ENCODE assay signal across 15 cellular contexts in the genomic region with DNA sequence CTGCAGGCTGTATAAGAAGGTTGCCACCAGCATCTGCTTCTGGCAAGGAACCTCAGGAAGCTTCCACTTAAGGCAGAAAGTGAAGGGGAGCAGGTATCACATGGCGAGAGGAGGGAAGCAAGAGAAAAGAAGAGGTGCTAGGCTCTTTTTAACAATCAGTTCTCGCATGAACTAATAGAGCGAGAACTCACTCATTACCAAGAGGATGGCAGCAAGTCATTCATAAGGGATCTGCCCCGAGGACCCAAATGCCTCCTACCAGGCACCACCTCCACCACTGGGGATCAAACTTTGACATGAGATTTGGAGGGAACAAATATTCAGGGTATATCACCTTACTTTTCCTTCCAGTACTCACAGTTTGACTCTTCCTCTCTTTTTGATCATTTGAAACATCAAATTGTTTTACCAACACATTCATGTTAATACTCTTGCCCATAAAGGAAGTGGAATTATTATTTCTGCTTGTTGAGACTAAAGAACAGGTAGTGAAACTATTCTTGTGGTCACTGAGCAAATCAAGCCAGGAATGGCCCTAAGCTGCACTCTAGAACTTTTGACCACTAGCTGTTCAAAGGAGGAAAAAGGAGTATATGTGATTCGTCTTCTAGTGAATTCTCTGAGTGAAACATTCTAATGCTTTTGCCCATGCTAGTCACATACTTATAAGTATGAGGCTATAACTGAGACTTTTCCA. TPM values are rescaled to one million over a fixed set of nuclear protein-coding genes. Genes with fewer than 3 reads are reported as not detected.
DNase-seq lines count a peak whose midpoint lies in the region; ATAC-seq and TF ChIP-seq lines count a peak whose summit lies in the region.
"Had no signal": no experiment of that assay in that cellular context is flagged by ENCODE, and none has a peak within 500 bp of the region (broad histone marks: within the 10 kb centered on the region; RNA-seq: fewer than 3 reads in every experiment).

No MANE protein-coding gene starts in this region.

- no peak overlapping the region for H3K4me2 ChIP-seq in mesenchymal stem cell (ENCODE audit: low read length, poor library complexity, severe bottlenecking)
- H3K4me2 ChIP-seq: neural progenitor cell had no signal

- no peak overlapping the region for H2BK15ac ChIP-seq in mesenchymal stem cell (ENCODE audit: low read depth, poor library complexity, severe bottlenecking)

- no peak overlapping the region for H3K23ac ChIP-seq in mesenchymal stem cell (ENCODE audit: low read length in 2 of 2)

- no peak overlapping the region for H3K9ac ChIP-seq in mesenchymal stem cell (ENCODE audit: low read length)
- H3K9ac ChIP-seq: neural progenitor cell had no signal

- H3K14ac ChIP-seq in mesenchymal stem cell (ENCODE audit: low read length in 2 of 2) = no peak overlapping the region

- no peaks in the 10 kb centered on the region for H3K4me1 ChIP-seq in mesenchymal stem cell (ENCODE audit: control insufficient read depth, insufficient read depth, low read depth, low read length)
- H3K4me1 ChIP-seq: neural progenitor cell had no signal

- H3K4ac ChIP-seq in mesenchymal stem cell (ENCODE audit: low read depth in 1 of 2, low read length in 2 of 2) = no peak overlapping the region

- H3K27me3 ChIP-seq in mesenchymal stem cell (ENCODE audit: control insufficient read depth in 1 of 2, insufficient read depth in 1 of 2, low read length in 2 of 2) = no peaks in the 10 kb centered on the region
- H3K27me3 ChIP-seq: neural progenitor cell had no signal

- H2BK120ac ChIP-seq in mesenchymal stem cell (ENCODE audit: low read depth, low read length) = no peak overlapping the region

- H2BK12ac ChIP-seq in mesenchymal stem cell (ENCODE audit: low read length in 2 of 2) = no peak overlapping the region

- no peaks in the 10 kb centered on the region for H3K36me3 ChIP-seq in mesenchymal stem cell (ENCODE audit: control insufficient read depth in 1 of 2, insufficient read depth in 2 of 2, low read depth in 1 of 2, low read length in 2 of 2)
- H3K36me3 ChIP-seq: neural progenitor cell had no signal

- TF ChIP-seq CTCF in GM13976 (IDR thresholded peaks at IDR 0.05; ENCODE audit: borderline replicate concordance, control extremely low read depth, extremely low read depth, insufficient read depth, missing control alignments) = no peak

- no peak overlapping the region for H2AFZ ChIP-seq in mesenchymal stem cell (ENCODE audit: low read depth, low read length)
- H2AFZ ChIP-seq: neural progenitor cell had no signal

- no peak for TF ChIP-seq POLR2A in erythroblast (IDR thresholded peaks at IDR 0.05; ENCODE audit: low read length)

- DNase-seq in Ammon's horn (ENCODE audit: low spot score) (peak; percentile 18), mesenchymal stem cell (no peak), erythroblast (lab: John Stamatoyannopoulos, UW) (no peak), GM13976 (ENCODE audit: low spot score) (no peak)
- DNase-seq in activated CD8-positive, alpha-beta memory T cell treated with anti-CD3 and anti-CD28 coated beads, Interleukin-2, amount 50 U/mL, for 48 hours = no peak
- DNase-seq: 8988T; activated T-cell treated with anti-CD3 and anti-CD28 coated beads, Interleukin-2, amount 50 U/mL, for 24 hours; DMS53; immature natural killer cell; NCI-H82 had no signal

- no peak overlapping the region for H3K18ac ChIP-seq in mesenchymal stem cell (ENCODE audit: low read depth in 1 of 2, low read length in 2 of 2)

- no peaks in the 10 kb centered on the region for H3K79me1 ChIP-seq in mesenchymal stem cell (replicated peaks; ENCODE audit: low read length, poor library complexity, severe bottlenecking)

- no peaks in the 10 kb centered on the region for H3K9me3 ChIP-seq in mesenchymal stem cell (ENCODE audit: control insufficient read depth, low read length)

- in situ Hi-C loops in GM13976 (cut with MboI; ENCODE audit: low sequenced_read_pairs, unreplicated experiment) = no loop called here

- 91% methylated on average over 4 of the region's 5 CpGs for WGBS in mesenchymal stem cell

- no peak overlapping the region for H4K91ac ChIP-seq in mesenchymal stem cell (ENCODE audit: low read length)

- H3K4me3 ChIP-seq in mesenchymal stem cell (ENCODE audit: insufficient read depth in 1 of 2, low read depth in 1 of 2, low read length in 2 of 2) = no peak overlapping the region
- H3K4me3 ChIP-seq: neural progenitor cell had no signal

- H3K27ac ChIP-seq in mesenchymal stem cell (ENCODE audit: low read length, poor library complexity, severe bottlenecking) = no peak overlapping the region
- H3K27ac ChIP-seq: neural progenitor cell had no signal

- no peak overlapping the region for H2AK5ac ChIP-seq in mesenchymal stem cell (ENCODE audit: low read length, severe bottlenecking)

- H2BK5ac ChIP-seq in mesenchymal stem cell (ENCODE audit: low read depth, low read length, poor library complexity, severe bottlenecking) = no peak overlapping the region

- no peak overlapping the region for H4K8ac ChIP-seq in mesenchymal stem cell (ENCODE audit: low read length)

- ATAC-seq in GM19351 (IDR thresholded peaks at IDR 0.05; ENCODE audit: unreplicated experiment) (peak; percentile 98), HG02852 (IDR thresholded peaks at IDR 0.05; ENCODE audit: unreplicated experiment) (peak; percentile 97), HG03571 (IDR thresholded peaks at IDR 0.05; ENCODE audit: unreplicated experiment) (peak; percentile 90)
- ATAC-seq: esophagus mucosa had no signal

RNA-seq across cellular contexts. Expression of a gene that starts 45.0 kb away (rescaled TPM):
- polyA plus RNA-seq in mesenchymal stem cell (2013, experiment 1 of 2) = 14.7 TPM
- 15.3 TPM for polyA plus RNA-seq in mesenchymal stem cell (2013, experiment 2 of 2)

RNA-seq across cellular contexts. Expression of a gene that starts 45.2 kb away (rescaled TPM):
- polyA plus RNA-seq in mesenchymal stem cell (2013, experiment 1 of 2) = 3.9 TPM
- polyA plus RNA-seq in mesenchymal stem cell (2013, experiment 2 of 2) = 4.8 TPM
